8 cellular contexts compared by ENCODE assay signal in the genomic region with DNA sequence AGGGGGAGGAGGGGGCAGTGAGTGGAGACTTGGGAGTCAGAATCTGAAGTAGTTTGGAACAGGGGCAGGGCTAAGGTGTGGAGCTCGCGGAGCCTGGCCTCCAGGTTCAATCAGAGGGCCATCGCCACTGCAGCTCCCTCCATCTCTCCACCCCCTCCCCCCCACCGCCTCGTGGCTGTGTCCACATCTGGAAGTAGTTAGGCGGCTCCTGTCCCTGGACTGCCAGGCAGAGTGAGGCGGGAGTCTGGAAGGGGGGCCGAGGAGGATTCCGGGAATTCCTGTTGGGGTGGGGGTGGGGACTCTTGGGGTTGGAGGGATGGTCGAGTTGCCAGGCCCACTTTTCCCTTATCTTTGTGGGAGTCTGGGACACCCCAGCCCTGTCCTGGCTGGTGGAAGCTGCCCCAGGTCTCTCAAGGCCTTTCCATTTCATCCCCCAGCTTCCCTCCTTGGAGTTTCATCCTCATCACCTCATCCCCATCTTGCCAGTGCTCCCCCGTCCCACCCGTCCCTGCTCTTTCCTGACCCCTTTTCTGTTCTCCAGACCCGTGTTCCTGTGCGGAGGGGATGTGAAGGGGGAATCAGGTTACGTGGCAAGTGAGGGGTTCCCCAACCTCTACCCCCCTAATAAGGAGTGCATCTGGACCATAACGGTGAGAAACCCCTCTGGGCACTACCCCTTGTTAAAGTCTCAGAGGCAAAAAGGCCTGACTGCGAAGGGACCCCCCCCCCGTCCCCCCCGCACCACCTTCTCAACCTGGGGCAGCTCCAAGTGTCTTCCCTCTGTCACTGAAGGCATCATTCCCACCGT. TPM values are rescaled to one million over a fixed set of nuclear protein-coding genes. Genes with fewer than 3 reads are reported as not detected.
A peak's percentile ranks its signal among the peaks of the same experiment; 100 is the strongest.
DNase-seq lines count a peak whose midpoint lies in the region; ATAC-seq and TF ChIP-seq lines count a peak whose summit lies in the region.

No MANE protein-coding gene starts in this region.

- intact Hi-C loops in dorsolateral prefrontal cortex (cut with DNase I): no loop called here

- H3K79me2 ChIP-seq in ACC112 (ENCODE audit: control insufficient read depth, insufficient read depth, low read length, unreplicated experiment): peaks cover 15% of the 10 kb centered on the region

- H3K4me1 ChIP-seq in ACC112 (ENCODE audit: control insufficient read depth, insufficient read depth, low read length, unreplicated experiment) (peaks cover 8% of the 10 kb centered on the region), HUES6 (ENCODE audit: control insufficient read depth, insufficient read depth, low read length) (peaks cover 27% of the 10 kb centered on the region)

- no peaks in the 10 kb centered on the region for H3K9me3 ChIP-seq in HUES6 (ENCODE audit: control insufficient read depth, insufficient read depth, low read depth, low read length)

- H3K27ac Mint-ChIP-seq in mesothelial cell of epicardium: peak overlapping the region; percentile 99

- no peak overlapping the region for H2AFZ ChIP-seq in ACC112 (ENCODE audit: low read length, unreplicated experiment)

- H3K27ac ChIP-seq in ACC112 (ENCODE audit: low read depth, low read length) (peak overlapping the region; percentile 46), HUES6 (ENCODE audit: low read depth, low read length) (peak overlapping the region; percentile 78; the same call in 1 of the 2 replicates), dorsolateral prefrontal cortex (peak overlapping the region in 12 of 59 donors; percentile 9 to 77 (median 55))

- no peaks in the 10 kb centered on the region for H3K9me3 Mint-ChIP-seq in mesothelial cell of epicardium

- peaks cover 12% of the 10 kb centered on the region for H3K36me3 Mint-ChIP-seq in mesothelial cell of epicardium

- H3K9ac ChIP-seq in HUES6 (ENCODE audit: low read length): peak overlapping the region; percentile 61

- peak overlapping the region; percentile 82 for H3K4me3 Mint-ChIP-seq in mesothelial cell of epicardium

- DNase-seq in cardiac fibroblast (ENCODE audit: low read depth in 2 of 2) (peak; percentile 76 to 90), mesothelial cell of epicardium (ENCODE audit: low spot score in 2 of 2, unreplicated experiment in 2 of 2) (peak; percentile 77 to 86), NOMO-1 treated with DMSO at 0.1 percent for 48 hours (lab: John Stamatoyannopoulos, UW; ENCODE audit: unreplicated experiment) (no peak), dorsolateral prefrontal cortex (no peak)

- H3K4me3 ChIP-seq in ACC112 (ENCODE audit: low read depth, low read length) (peak overlapping the region; percentile 93), HUES6 (ENCODE audit: low read depth, low read length) (peak overlapping the region; percentile 83), cardiac fibroblast (replicated peaks in 1 of 2; ENCODE audit: low read depth in 2 of 2, low read length in 2 of 2) (peak overlapping the region; percentile 77 to 84), dorsolateral prefrontal cortex (peak overlapping the region in 22 of 59 donors; percentile 24 to 82 (median 72))

- no peaks in the 10 kb centered on the region for H3K27me3 Mint-ChIP-seq in mesothelial cell of epicardium (ENCODE audit: low read depth)

- H3K4me1 Mint-ChIP-seq in mesothelial cell of epicardium: peaks cover 47% of the 10 kb centered on the region

- H3K27me3 ChIP-seq in ACC112 (ENCODE audit: insufficient read depth, low read length) (no peaks in the 10 kb centered on the region), HUES6 (ENCODE audit: control insufficient read depth, insufficient read depth, low read length) (peaks cover 14% of the 10 kb centered on the region), dorsolateral prefrontal cortex (no peaks in the 10 kb centered on the region)

- TF ChIP-seq CTCF in cardiac fibroblast (IDR thresholded peaks at IDR 0.05; ENCODE audit: low read depth, low read length) (no peak), mesothelial cell of epicardium (IDR thresholded peaks at IDR 0.05; ENCODE audit: unreplicated experiment) (no peak), dorsolateral prefrontal cortex (IDR thresholded peaks at IDR 0.05 in 54 of 56, conservative IDR thresholded peaks at IDR 0.05 in 2 of 56; ENCODE audit: low read depth in 1 of 56, partially characterized antibody in 56 of 56) (no peak)

- ATAC-seq in GM21447 (IDR thresholded peaks at IDR 0.05; ENCODE audit: unreplicated experiment): no peak
- no peak for ATAC-seq in GM19455 (IDR thresholded peaks at IDR 0.05; ENCODE audit: unreplicated experiment)

- H3K36me3 ChIP-seq in ACC112 (ENCODE audit: insufficient read depth, low read length) (peaks cover 3% of the 10 kb centered on the region), HUES6 (ENCODE audit: control insufficient read depth, insufficient read depth, low read length) (peaks cover 13% of the 10 kb centered on the region)

RNA-seq across cellular contexts. Expression of a gene that starts 0.9 kb away (rescaled TPM):
- total RNA-seq in mesothelial cell of epicardium (461 to 479 TPM (median 479 TPM) in 3 replicates), dorsolateral prefrontal cortex (10 to 100 TPM in 38 of 120 experiments, 1 to 10 TPM in 82; 2.5 to 20.4 (median 7.2) TPM)

RNA-seq across cellular contexts. Expression of a gene that starts 9.2 kb away (rescaled TPM):
- total RNA-seq in mesothelial cell of epicardium (22.5 to 25.9 TPM (median 24.7 TPM) in 3 replicates), dorsolateral prefrontal cortex (10 to 100 TPM; 11.7 to 26.4 (median 18.7) TPM)

RNA-seq across cellular contexts. Expression of a gene that starts 17.0 kb away (rescaled TPM):
- 0.54 to 0.93 TPM (median 0.64 TPM) in 3 replicates for total RNA-seq in mesothelial cell of epicardium
- 1 to 10 TPM in 64 of 120 experiments, under 1 TPM in 49, not detected in 7; 0.23 to 3.2 (median 1.1) TPM for total RNA-seq in dorsolateral prefrontal cortex

RNA-seq across cellular contexts. Expression of a gene that starts 17.2 kb away (rescaled TPM):
- total RNA-seq in mesothelial cell of epicardium (117 to 128 TPM (median 127 TPM) in 3 replicates), dorsolateral prefrontal cortex (10 to 100 TPM; 29.1 to 86.0 (median 48.3) TPM)

RNA-seq across cellular contexts. Expression of a gene that starts 29.4 kb away (rescaled TPM):
- total RNA-seq in mesothelial cell of epicardium: 7.9 to 13.5 TPM (median 10.6 TPM) in 3 replicates
- total RNA-seq in dorsolateral prefrontal cortex: 10 to 100 TPM in 9 of 120 experiments, 1 to 10 TPM in 107, under 1 TPM in 1, not detected in 3; 0.63 to 14.5 (median 4.3) TPM

Comparison
In these comparisons a context has a peak if more than half of its experiments do, and no peak if none do; other contexts are left out.
1. DNase-seq: peak in cardiac fibroblast (2 of 2) and mesothelial cell of epicardium (2 of 2); none in NOMO-1 treated with DMSO at 0.1 percent for 48 hours (single experiment) and dorsolateral prefrontal cortex (0 of 10).
2. RNA of a gene that starts 0.9 kb away (total RNA-seq): 461 to 479 TPM in mesothelial cell of epicardium; 2.5 to 20.4 TPM in dorsolateral prefrontal cortex; every median in the first group is over 10 times any median in the second.